12 cellular contexts compared by ENCODE assay signal in the genomic region with DNA sequence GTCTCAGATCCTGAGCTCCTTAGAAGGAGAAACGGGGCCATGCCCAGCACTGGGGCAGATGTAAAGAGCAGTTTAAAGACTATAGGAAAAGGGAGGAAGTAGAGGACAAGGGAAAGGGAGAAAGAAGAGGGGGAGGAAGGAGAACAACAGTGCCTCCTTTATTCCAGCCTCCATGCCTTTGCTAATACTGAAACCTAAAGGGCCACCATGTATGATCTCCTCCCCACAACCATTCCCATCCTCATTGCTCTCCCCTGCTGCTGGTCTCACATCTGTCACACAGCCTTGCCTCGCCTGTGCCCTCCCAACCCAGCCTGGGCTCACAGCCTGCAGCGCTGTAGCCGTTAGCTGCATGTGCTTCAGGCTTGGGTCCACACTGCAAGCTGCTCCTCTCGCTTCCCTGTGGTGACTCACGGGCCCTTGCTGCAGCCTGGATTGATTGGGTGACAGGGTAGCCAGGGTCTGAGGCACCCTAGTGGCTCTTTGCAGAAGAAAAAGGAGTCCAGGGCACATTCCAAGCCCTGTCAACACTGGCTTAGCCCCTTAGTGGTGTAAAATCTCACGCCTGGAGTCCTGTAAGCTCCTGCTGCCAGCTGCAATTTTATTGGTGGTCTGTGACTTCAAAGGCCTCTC.
DNase-seq lines count a peak whose midpoint lies in the region; ATAC-seq and TF ChIP-seq lines count a peak whose summit lies in the region.
"Had no signal": no experiment of that assay in that cellular context is flagged by ENCODE, and none has a peak within 500 bp of the region (broad histone marks: within the 10 kb centered on the region; RNA-seq: fewer than 3 reads in every experiment).

No MANE protein-coding gene starts in this region.

- ATAC-seq in HG02970 (IDR thresholded peaks at IDR 0.05; ENCODE audit: low FRiP score, unreplicated experiment) (no peak), GM19455 (IDR thresholded peaks at IDR 0.05; ENCODE audit: unreplicated experiment) (no peak)
- ATAC-seq: activated T-cell treated with anti-CD3 and anti-CD28 coated beads, Interleukin-2, amount 50 U/mL, for 72 hours had no signal

- no peak overlapping the region for H3K4me3 ChIP-seq in HEK293 (ENCODE audit: low read depth, low read length)
- H3K4me3 ChIP-seq: tibial nerve had no signal

- DNase-seq in AG20443 (ENCODE audit: low spot score) (peak; percentile 53), RWPE1 (ENCODE audit: low spot score) (peak; percentile 22), glomerular visceral epithelial cell (ENCODE audit: extremely low spot score) (peak; percentile 46), DMS79 (lab: John Stamatoyannopoulos, UW) (no peak), NOMO-1 treated with DMSO at 0.1 percent for 48 hours (lab: John Stamatoyannopoulos, UW; ENCODE audit: unreplicated experiment) (no peak)
- DNase-seq: activated T-cell treated with anti-CD3 and anti-CD28 coated beads, Interleukin-2, amount 50 U/mL, for 72 hours; NCI-H345 had no signal

- no peaks in the 10 kb centered on the region for H3K4me1 ChIP-seq in HEK293 (ENCODE audit: control insufficient read depth, insufficient read depth, low read length)
- H3K4me1 ChIP-seq: tibial nerve had no signal

- H3K36me3 ChIP-seq in HEK293 (ENCODE audit: control insufficient read depth in 2 of 2, insufficient read depth in 1 of 2, low read length in 2 of 2): no peaks in the 10 kb centered on the region
- H3K36me3 ChIP-seq: neutrophil, tibial nerve had no signal

- TF ChIP-seq CTCF in HEK293 (tag by site-specific recombination; IDR thresholded peaks at IDR 0.05) (no peak), RWPE1 (conservative IDR thresholded peaks at IDR 0.05; ENCODE audit: low read depth) (no peak)

- POLR2A ChIA-PET in HEK293 (lab: Yijun Ruan, JAX) (no interaction called here), RWPE1 (lab: Yijun Ruan, JAX; ENCODE audit: low non-redundant PET) (no interaction called here)

- H3K9me3 ChIP-seq in HEK293 (ENCODE audit: control insufficient read depth, insufficient read depth, low read depth, low read length): no peaks in the 10 kb centered on the region; the same call in 1 of the 2 replicates
- H3K9me3 ChIP-seq: neutrophil, tibial nerve had no signal

- CTCF ChIA-PET in HEK293 (lab: Yijun Ruan, JAX) (no interaction called here), RWPE1 (lab: Yijun Ruan, JAX) (no interaction called here)

- H3K27ac ChIP-seq in HEK293 (ENCODE audit: extremely low read depth, low read depth, low read length) (no peak overlapping the region), RWPE1 (no peak overlapping the region)
- H3K27ac ChIP-seq: neutrophil, tibial nerve had no signal

TF ChIP-seq in HEK293, 187 proteins besides CTCF, POLR2A, EP300 and RAD21:
- TF ChIP-seq, protein P1, sequence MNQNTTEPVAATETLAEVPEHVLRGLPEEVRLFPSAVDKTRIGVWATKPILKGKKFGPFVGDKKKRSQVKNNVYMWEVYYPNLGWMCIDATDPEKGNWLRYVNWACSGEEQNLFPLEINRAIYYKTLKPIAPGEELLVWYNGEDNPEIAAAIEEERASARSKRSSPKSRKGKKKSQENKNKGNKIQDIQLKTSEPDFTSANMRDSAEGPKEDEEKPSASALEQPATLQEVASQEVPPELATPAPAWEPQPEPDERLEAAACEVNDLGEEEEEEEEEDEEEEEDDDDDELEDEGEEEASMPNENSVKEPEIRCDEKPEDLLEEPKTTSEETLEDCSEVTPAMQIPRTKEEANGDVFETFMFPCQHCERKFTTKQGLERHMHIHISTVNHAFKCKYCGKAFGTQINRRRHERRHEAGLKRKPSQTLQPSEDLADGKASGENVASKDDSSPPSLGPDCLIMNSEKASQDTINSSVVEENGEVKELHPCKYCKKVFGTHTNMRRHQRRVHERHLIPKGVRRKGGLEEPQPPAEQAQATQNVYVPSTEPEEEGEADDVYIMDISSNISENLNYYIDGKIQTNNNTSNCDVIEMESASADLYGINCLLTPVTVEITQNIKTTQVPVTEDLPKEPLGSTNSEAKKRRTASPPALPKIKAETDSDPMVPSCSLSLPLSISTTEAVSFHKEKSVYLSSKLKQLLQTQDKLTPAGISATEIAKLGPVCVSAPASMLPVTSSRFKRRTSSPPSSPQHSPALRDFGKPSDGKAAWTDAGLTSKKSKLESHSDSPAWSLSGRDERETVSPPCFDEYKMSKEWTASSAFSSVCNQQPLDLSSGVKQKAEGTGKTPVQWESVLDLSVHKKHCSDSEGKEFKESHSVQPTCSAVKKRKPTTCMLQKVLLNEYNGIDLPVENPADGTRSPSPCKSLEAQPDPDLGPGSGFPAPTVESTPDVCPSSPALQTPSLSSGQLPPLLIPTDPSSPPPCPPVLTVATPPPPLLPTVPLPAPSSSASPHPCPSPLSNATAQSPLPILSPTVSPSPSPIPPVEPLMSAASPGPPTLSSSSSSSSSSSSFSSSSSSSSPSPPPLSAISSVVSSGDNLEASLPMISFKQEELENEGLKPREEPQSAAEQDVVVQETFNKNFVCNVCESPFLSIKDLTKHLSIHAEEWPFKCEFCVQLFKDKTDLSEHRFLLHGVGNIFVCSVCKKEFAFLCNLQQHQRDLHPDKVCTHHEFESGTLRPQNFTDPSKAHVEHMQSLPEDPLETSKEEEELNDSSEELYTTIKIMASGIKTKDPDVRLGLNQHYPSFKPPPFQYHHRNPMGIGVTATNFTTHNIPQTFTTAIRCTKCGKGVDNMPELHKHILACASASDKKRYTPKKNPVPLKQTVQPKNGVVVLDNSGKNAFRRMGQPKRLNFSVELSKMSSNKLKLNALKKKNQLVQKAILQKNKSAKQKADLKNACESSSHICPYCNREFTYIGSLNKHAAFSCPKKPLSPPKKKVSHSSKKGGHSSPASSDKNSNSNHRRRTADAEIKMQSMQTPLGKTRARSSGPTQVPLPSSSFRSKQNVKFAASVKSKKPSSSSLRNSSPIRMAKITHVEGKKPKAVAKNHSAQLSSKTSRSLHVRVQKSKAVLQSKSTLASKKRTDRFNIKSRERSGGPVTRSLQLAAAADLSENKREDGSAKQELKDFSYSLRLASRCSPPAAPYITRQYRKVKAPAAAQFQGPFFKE (tag by site-specific recombination; IDR thresholded peaks at IDR 0.05; ENCODE audit: borderline replicate concordance): no peak
- no peak for TF ChIP-seq ZNF530 (tag by site-specific recombination; IDR thresholded peaks at IDR 0.05; ENCODE audit: low read depth)
- TF ChIP-seq, protein P2, sequence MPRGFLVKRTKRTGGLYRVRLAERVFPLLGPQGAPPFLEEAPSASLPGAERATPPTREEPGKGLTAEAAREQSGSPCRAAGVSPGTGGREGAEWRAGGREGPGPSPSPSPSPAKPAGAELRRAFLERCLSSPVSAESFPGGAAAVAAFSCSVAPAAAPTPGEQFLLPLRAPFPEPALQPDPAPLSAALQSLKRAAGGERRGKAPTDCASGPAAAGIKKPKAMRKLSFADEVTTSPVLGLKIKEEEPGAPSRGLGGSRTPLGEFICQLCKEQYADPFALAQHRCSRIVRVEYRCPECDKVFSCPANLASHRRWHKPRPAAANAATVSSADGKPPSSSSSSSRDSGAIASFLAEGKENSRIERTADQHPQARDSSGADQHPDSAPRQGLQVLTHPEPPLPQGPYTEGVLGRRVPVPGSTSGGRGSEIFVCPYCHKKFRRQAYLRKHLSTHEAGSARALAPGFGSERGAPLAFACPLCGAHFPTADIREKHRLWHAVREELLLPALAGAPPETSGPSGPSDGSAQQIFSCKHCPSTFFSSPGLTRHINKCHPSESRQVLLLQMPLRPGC (tag by site-specific recombination; IDR thresholded peaks at IDR 0.05): no peak
- TF ChIP-seq ZNF843 (tag by site-specific recombination; IDR thresholded peaks at IDR 0.05): no peak
- peak; percentile 55; the same call in 1 of the 2 replicates for TF ChIP-seq ZIC2 (tag by site-specific recombination; IDR thresholded peaks at IDR 0.05)

Comparison
In these comparisons a context has a peak if more than half of its experiments do, and no peak if none do; other contexts are left out.
1. DNase-seq: peak in AG20443 (single experiment), RWPE1 (single experiment) and glomerular visceral epithelial cell (single experiment); none in DMS79 (single experiment) and NOMO-1 treated with DMSO at 0.1 percent for 48 hours (single experiment).